In the genomic region with DNA sequence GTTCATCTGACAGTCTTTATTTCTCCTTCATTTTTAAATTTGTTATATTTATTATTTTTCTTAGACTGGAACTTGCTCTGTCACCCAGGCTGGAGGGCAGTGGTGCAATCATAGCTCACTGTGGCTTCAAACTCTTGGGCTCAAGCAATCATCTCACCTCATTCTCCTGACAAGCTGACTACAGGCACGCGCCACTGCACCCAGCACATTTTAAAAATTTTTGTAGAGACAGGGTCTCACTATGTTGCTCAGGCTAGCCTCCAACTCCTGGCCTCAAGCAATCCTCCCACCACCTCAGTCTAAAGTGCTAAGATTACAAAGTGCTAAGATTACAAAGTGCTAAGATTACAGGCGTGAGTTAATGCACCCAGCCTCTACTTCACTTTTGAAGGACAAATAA, we compare ENCODE assay signal across 37 cellular contexts.
"Had no signal": no experiment of that assay in that cellular context is flagged by ENCODE, and none has a peak within 500 bp of the region (broad histone marks: within the 10 kb centered on the region; RNA-seq: fewer than 3 reads in every experiment).

No MANE protein-coding gene starts in this region.

- DNase-seq: activated CD4-positive, alpha-beta memory T cell treated with anti-CD3 and anti-CD28 coated beads, Interleukin-2, amount 10 ng/mL, durations not matched to agents 7 days and 5 days; activated CD4-positive, alpha-beta T cell treated with anti-CD3 and anti-CD28 coated beads for 1 hour; activated CD4-positive, alpha-beta T cell treated with anti-CD3 and anti-CD28 coated beads for 36 hours; activated CD4-positive, alpha-beta T cell treated with anti-CD3 and anti-CD28 coated beads for 48 hours; activated CD4-positive, alpha-beta T cell treated with anti-CD3 and anti-CD28 coated beads, Interleukin-2, amount 10 ng/mL, durations not matched to agents 7 days and 5 days; activated CD4-positive, alpha-beta T cell treated with anti-CD3 and anti-CD28 coated beads, Interleukin-2, amount 50 U/mL, for 48 hours; activated CD4-positive, CD25-positive, alpha-beta regulatory T cell; activated CD8-positive, alpha-beta memory T cell treated with anti-CD3 and anti-CD28 coated beads for 24 hours; activated CD8-positive, alpha-beta memory T cell treated with anti-CD3 and anti-CD28 coated beads, Interleukin-2, amount 10 ng/mL, durations not matched to agents 7 days and 5 days; activated CD8-positive, alpha-beta memory T cell treated with anti-CD3 and anti-CD28 coated beads, Interleukin-2, amount 50 U/mL, for 48 hours; activated CD8-positive, alpha-beta T cell treated with anti-CD3 and anti-CD28 coated beads, Interleukin-2, amount 10 ng/mL, durations not matched to agents 7 days and 5 days; activated effector memory CD4-positive, alpha-beta T cell treated with anti-CD3 and anti-CD28 coated beads, Interleukin-2, amount 50 U/mL, for 16 hours; activated gamma-delta T cell treated with Interleukin-2 at 50 U/mL for 16 hours; activated naive CD4-positive, alpha-beta T cell; activated naive CD4-positive, alpha-beta T cell treated with anti-CD3 and anti-CD28 coated beads for 36 hours; activated naive CD4-positive, alpha-beta T cell treated with anti-CD3 and anti-CD28 coated beads, Interleukin-2, amount 50 U/mL, for 16 hours; activated naive CD8-positive, alpha-beta T cell treated with anti-CD3 and anti-CD28 coated beads for 36 hours; activated T-cell treated with anti-CD3 and anti-CD28 coated beads, Interleukin-2, amount 50 U/mL, for 24 hours; activated T-cell treated with anti-CD3 and anti-CD28 coated beads, Interleukin-2, amount 50 U/mL, for 48 hours; adrenal gland; amniotic stem cell; aorta; body of pancreas; brain microvascular endothelial cell; central memory CD4-positive, alpha-beta T cell; SW 1271; T-helper 1 cell; T-helper 2 cell; T-helper 9 cell had no signal

- H3K27me3 ChIP-seq: adrenal gland, body of pancreas, brain microvascular endothelial cell, breast epithelium had no signal

- FAIRE-seq: astrocyte, TTC549 had no signal

- ATAC-seq: activated CD4-positive, alpha-beta T cell treated with anti-CD3 and anti-CD28 coated beads for 36 hours; activated CD4-positive, CD25-positive, alpha-beta regulatory T cell treated with anti-CD3 and anti-CD28 coated beads, Interleukin-2, amount 50 U/mL, for 24 hours; activated CD8-positive, alpha-beta memory T cell treated with anti-CD3 and anti-CD28 coated beads, Interleukin-2, amount 10 ng/mL, durations not matched to agents 7 days and 5 days; activated CD8-positive, alpha-beta T cell treated with anti-CD3 and anti-CD28 coated beads, Interleukin-2, amount 10 ng/mL, durations not matched to agents 7 days and 5 days; activated naive CD4-positive, alpha-beta T cell treated with anti-CD3 and anti-CD28 coated beads, Interleukin-2, amount 50 U/mL, for 72 hours; body of pancreas had no signal

- H3K4me3 ChIP-seq: adrenal gland, body of pancreas, breast epithelium had no signal

- H3K4me3 Mint-ChIP-seq: activated CD4-positive, alpha-beta memory T cell treated with anti-CD3 and anti-CD28 coated beads, Interleukin-2, amount 10 ng/mL, durations not matched to agents 7 days and 5 days; activated CD4-positive, alpha-beta T cell treated with anti-CD3 and anti-CD28 coated beads for 36 hours; activated CD4-positive, alpha-beta T cell treated with anti-CD3 and anti-CD28 coated beads, Interleukin-2, amount 10 ng/mL, durations not matched to agents 7 days and 5 days; activated CD8-positive, alpha-beta memory T cell treated with anti-CD3 and anti-CD28 coated beads, Interleukin-2, amount 10 ng/mL, durations not matched to agents 7 days and 5 days; activated CD8-positive, alpha-beta T cell treated with anti-CD3 and anti-CD28 coated beads, Interleukin-2, amount 10 ng/mL, durations not matched to agents 7 days and 5 days; activated naive CD4-positive, alpha-beta T cell treated with anti-CD3 and anti-CD28 coated beads for 36 hours; activated naive CD8-positive, alpha-beta T cell treated with anti-CD3 and anti-CD28 coated beads for 36 hours; activated T-cell treated with anti-CD3 and anti-CD28 coated beads, Interleukin-2, amount 50 U/mL, for 24 hours; T-helper 1 cell treated with Interleukin-12 subunit alpha and Interleukin-12 subunit beta and Interleukin-4 antibody, amounts not matched to agents 30 μg/mL and 1 μg/mL, for 36 hours; T-helper 2 cell treated with Interferon-gamma antibody and Interleukin-4, amounts not matched to agents 5 μg/mL and 100 μg/mL, for 36 hours had no signal

- H3K9me3 Mint-ChIP-seq: activated CD4-positive, alpha-beta memory T cell treated with anti-CD3 and anti-CD28 coated beads, Interleukin-2, amount 10 ng/mL, durations not matched to agents 7 days and 5 days; activated naive CD4-positive, alpha-beta T cell treated with anti-CD3 and anti-CD28 coated beads for 36 hours; activated naive CD4-positive, alpha-beta T cell treated with anti-CD3 and anti-CD28 coated beads, Interleukin-2, amount 50 U/mL, for 72 hours; activated naive CD8-positive, alpha-beta T cell treated with anti-CD3 and anti-CD28 coated beads for 36 hours; activated T-cell treated with anti-CD3 and anti-CD28 coated beads, Interleukin-2, amount 50 U/mL, for 24 hours; T-helper 1 cell treated with Interleukin-12 subunit alpha and Interleukin-12 subunit beta and Interleukin-4 antibody, amounts not matched to agents 30 μg/mL and 1 μg/mL, for 36 hours; T-helper 2 cell treated with Interferon-gamma antibody and Interleukin-4, amounts not matched to agents 5 μg/mL and 100 μg/mL, for 36 hours had no signal

- H3K9me3 ChIP-seq: adrenal gland, body of pancreas, breast epithelium had no signal

- H3K27me3 Mint-ChIP-seq: activated CD4-positive, alpha-beta memory T cell treated with anti-CD3 and anti-CD28 coated beads, Interleukin-2, amount 10 ng/mL, durations not matched to agents 7 days and 5 days; activated CD4-positive, alpha-beta T cell treated with anti-CD3 and anti-CD28 coated beads for 36 hours; activated CD4-positive, alpha-beta T cell treated with anti-CD3 and anti-CD28 coated beads, Interleukin-2, amount 10 ng/mL, durations not matched to agents 7 days and 5 days; activated CD8-positive, alpha-beta memory T cell treated with anti-CD3 and anti-CD28 coated beads, Interleukin-2, amount 10 ng/mL, durations not matched to agents 7 days and 5 days; activated naive CD8-positive, alpha-beta T cell treated with anti-CD3 and anti-CD28 coated beads for 36 hours; activated T-cell treated with anti-CD3 and anti-CD28 coated beads, Interleukin-2, amount 50 U/mL, for 24 hours had no signal

- H3K36me3 ChIP-seq: brain microvascular endothelial cell, breast epithelium had no signal

- H3K4me1 Mint-ChIP-seq: activated CD4-positive, alpha-beta memory T cell treated with anti-CD3 and anti-CD28 coated beads, Interleukin-2, amount 10 ng/mL, durations not matched to agents 7 days and 5 days; activated CD4-positive, alpha-beta T cell treated with anti-CD3 and anti-CD28 coated beads for 36 hours; activated CD4-positive, alpha-beta T cell treated with anti-CD3 and anti-CD28 coated beads, Interleukin-2, amount 10 ng/mL, durations not matched to agents 7 days and 5 days; activated CD8-positive, alpha-beta memory T cell treated with anti-CD3 and anti-CD28 coated beads, Interleukin-2, amount 10 ng/mL, durations not matched to agents 7 days and 5 days; activated naive CD8-positive, alpha-beta T cell treated with anti-CD3 and anti-CD28 coated beads for 36 hours had no signal

- H3K27ac ChIP-seq: adrenal gland, body of pancreas, brain microvascular endothelial cell, breast epithelium, VCaP had no signal

- H3K27ac Mint-ChIP-seq: activated CD4-positive, alpha-beta memory T cell treated with anti-CD3 and anti-CD28 coated beads, Interleukin-2, amount 10 ng/mL, durations not matched to agents 7 days and 5 days; activated CD4-positive, alpha-beta T cell treated with anti-CD3 and anti-CD28 coated beads for 36 hours; activated CD4-positive, alpha-beta T cell treated with anti-CD3 and anti-CD28 coated beads, Interleukin-2, amount 10 ng/mL, durations not matched to agents 7 days and 5 days; activated CD8-positive, alpha-beta memory T cell treated with anti-CD3 and anti-CD28 coated beads, Interleukin-2, amount 10 ng/mL, durations not matched to agents 7 days and 5 days; activated CD8-positive, alpha-beta T cell treated with anti-CD3 and anti-CD28 coated beads, Interleukin-2, amount 10 ng/mL, durations not matched to agents 7 days and 5 days; activated naive CD4-positive, alpha-beta T cell treated with anti-CD3 and anti-CD28 coated beads for 36 hours; activated naive CD8-positive, alpha-beta T cell treated with anti-CD3 and anti-CD28 coated beads for 36 hours; activated T-cell treated with anti-CD3 and anti-CD28 coated beads, Interleukin-2, amount 50 U/mL, for 24 hours; T-helper 1 cell treated with Interleukin-12 subunit alpha and Interleukin-12 subunit beta and Interleukin-4 antibody, amounts not matched to agents 30 μg/mL and 1 μg/mL, for 36 hours; T-helper 2 cell treated with Interferon-gamma antibody and Interleukin-4, amounts not matched to agents 5 μg/mL and 100 μg/mL, for 36 hours had no signal

- H3K4me1 ChIP-seq: adrenal gland, body of pancreas, breast epithelium had no signal
